In genomic region chr19:14006085-14006765, GRCh38 we compare ENCODE assay signal across 1 cellular context.
TF ChIP-seq lines count a peak whose summit lies in the region.

TSS of gene RFX1 (minus strand) at chr19:14006320. CDS start at chr19:13993843, 12,477 bp downstream.

TF ChIP-seq in HepG2, 621 proteins besides CTCF, POLR2A, EP300 and RAD21 (continued from another document):
- peak; percentile 85; the same call in 1 of the 2 replicates for TF ChIP-seq SIN3A (IDR thresholded peaks at IDR 0.05; ENCODE audit: borderline replicate concordance, low read depth, low read length)
- peak; percentile 45; the same call in 1 of the 2 replicates for TF ChIP-seq CEBPB (IDR thresholded peaks at IDR 0.05; ENCODE audit: borderline replicate concordance, low read depth, low read length)
- TF ChIP-seq TMF1 (CRISPR knock-in tag; IDR thresholded peaks at IDR 0.05; ENCODE audit: low read depth): no peak
- peak; percentile 99 for TF ChIP-seq RFX1 (IDR thresholded peaks at IDR 0.05)
- TF ChIP-seq CREB1 (IDR thresholded peaks at IDR 0.05): peak; percentile 90
- TF ChIP-seq CREB1 (CRISPR knock-in tag; IDR thresholded peaks at IDR 0.05): no peak
- peak; percentile 100 for TF ChIP-seq THAP9 (CRISPR knock-in tag; IDR thresholded peaks at IDR 0.05; ENCODE audit: borderline replicate concordance)
- peak; percentile 99 for TF ChIP-seq MXI1 (IDR thresholded peaks at IDR 0.05; ENCODE audit: borderline replicate concordance, low read depth, low read length)
- no peak for TF ChIP-seq ZNF256 (CRISPR knock-in tag; conservative IDR thresholded peaks at IDR 0.05)
- peak; percentile 70; the same call in 1 of the 2 replicates for TF ChIP-seq ZNF652 (CRISPR knock-in tag; IDR thresholded peaks at IDR 0.05; ENCODE audit: borderline replicate concordance, low read depth)
- 0 out of 2 replicates have a peak, but pooled peaks have one; percentile 83 for TF ChIP-seq ZNF670 (CRISPR knock-in tag; IDR thresholded peaks at IDR 0.05; ENCODE audit: borderline replicate concordance)
TF ChIP-seq in HepG2: peak in this region for 59.
